ENCODE assay signal across 28 cellular contexts in genomic region chr17:32192379-32192778, GRCh38. TPM values are rescaled to one million over a fixed set of nuclear protein-coding genes. Genes with fewer than 3 reads are reported as not detected.
A peak's percentile ranks its signal among the peaks of the same experiment; 100 is the strongest.
DNase-seq lines count a peak whose midpoint lies in the region; ATAC-seq, FAIRE-seq and TF ChIP-seq lines count a peak whose summit lies in the region.
"Had no signal": no experiment of that assay in that cellular context is flagged by ENCODE, and none has a peak within 500 bp of the region (broad histone marks: within the 10 kb centered on the region; RNA-seq: fewer than 3 reads in every experiment).

No MANE protein-coding gene starts in this region.

- ATAC-seq in activated T-cell treated with anti-CD3 and anti-CD28 coated beads, Interleukin-2, amount 50 U/mL, for 72 hours (replicated peaks in 1 of 2): no peak
- ATAC-seq: activated CD8-positive, alpha-beta T cell treated with anti-CD3 and anti-CD28 coated beads for 36 hours; effector memory CD8-positive, alpha-beta T cell; GM23338 had no signal

- FAIRE-seq in GM12891 (lab: Jason Lieb, UNC): no peak

- H3K36me3 Mint-ChIP-seq in activated T-cell treated with anti-CD3 and anti-CD28 coated beads, Interleukin-2, amount 50 U/mL, for 72 hours (ENCODE audit: insufficient read depth in 2 of 2): peaks cover 2 to 10% of the 10 kb centered on the region in 2 donors

- peaks cover 23% of the 10 kb centered on the region for H3K36me3 ChIP-seq in osteoblast (ENCODE audit: insufficient read depth, low read length)
- H3K36me3 ChIP-seq: neural progenitor cell had no signal

- DNase-seq in ELR (ENCODE audit: low read depth) (peak; percentile 85), RPMI7951 (ENCODE audit: low read depth) (peak; percentile 17), dermis blood vessel endothelial cell (peak; percentile 19), osteoblast (ENCODE audit: insufficient read length, low spot score, missing footprints) (peak; percentile 59), GM12891 (ENCODE audit: insufficient read length, low spot score) (no peak), NCI-H187 (lab: John Stamatoyannopoulos, UW) (no peak)
- DNase-seq in activated CD4-positive, alpha-beta T cell treated with anti-CD3 and anti-CD28 coated beads, Interleukin-2, amount 50 U/mL, for 48 hours: no peak
- DNase-seq in activated T-cell treated with anti-CD3 and anti-CD28 coated beads, Interleukin-2, amount 50 U/mL, for 72 hours: no peak
- DNase-seq: activated CD4-positive, CD25-positive, alpha-beta regulatory T cell; activated CD8-positive, alpha-beta T cell treated with anti-CD3 and anti-CD28 coated beads for 36 hours; activated naive CD4-positive, alpha-beta T cell treated with anti-CD3 and anti-CD28 coated beads for 36 hours; activated T-cell treated with anti-CD3 and anti-CD28 coated beads, Interleukin-2, amount 50 U/mL, for 1 hour; anterior cingulate cortex; Caco-2; effector memory CD8-positive, alpha-beta T cell; esophagus squamous epithelium; hippocampal formation; islet precursor cell; NCI-H2029; NCI-H446 treated with DMSO at 0.1 percent for 48 hours; RPMI8226; stimulated activated CD4-positive, alpha-beta T cell treated with anti-CD3 and anti-CD28 coated beads, Interleukin-4, amount 100 ng/mL, for 4 hours; stomach; T1000; upper lobe of left lung had no signal

- no peaks in the 10 kb centered on the region for H4K20me1 ChIP-seq in osteoblast (ENCODE audit: insufficient read depth, low read length)

- H3K27me3 Mint-ChIP-seq in activated T-cell treated with anti-CD3 and anti-CD28 coated beads, Interleukin-2, amount 50 U/mL, for 72 hours (ENCODE audit: low read depth): no peaks in the 10 kb centered on the region
- H3K27me3 Mint-ChIP-seq: activated CD8-positive, alpha-beta T cell treated with anti-CD3 and anti-CD28 coated beads for 36 hours; effector memory CD8-positive, alpha-beta T cell had no signal

- TF ChIP-seq CTCF in osteoblast (IDR thresholded peaks at IDR 0.05; ENCODE audit: extremely low read depth, low read depth, low read length): no peak

- H3K4me3 ChIP-seq in osteoblast (ENCODE audit: insufficient read depth, low read length): no peak overlapping the region
- H3K4me3 ChIP-seq: esophagus squamous epithelium, GM23338, neural progenitor cell, stomach, upper lobe of left lung had no signal

- H3K4me1 ChIP-seq in osteoblast (ENCODE audit: insufficient read depth, low read length): peaks cover 18% of the 10 kb centered on the region
- H3K4me1 ChIP-seq: Caco-2, esophagus squamous epithelium, neural progenitor cell, stomach, upper lobe of left lung had no signal

- no peak overlapping the region for H3K27ac Mint-ChIP-seq in activated T-cell treated with anti-CD3 and anti-CD28 coated beads, Interleukin-2, amount 50 U/mL, for 72 hours
- H3K27ac Mint-ChIP-seq: activated CD8-positive, alpha-beta T cell treated with anti-CD3 and anti-CD28 coated beads for 36 hours; activated naive CD4-positive, alpha-beta T cell treated with anti-CD3 and anti-CD28 coated beads for 36 hours; effector memory CD8-positive, alpha-beta T cell; GM23338; neural progenitor cell had no signal

- no peak overlapping the region for H3K4me3 Mint-ChIP-seq in activated T-cell treated with anti-CD3 and anti-CD28 coated beads, Interleukin-2, amount 50 U/mL, for 72 hours
- H3K4me3 Mint-ChIP-seq: activated CD8-positive, alpha-beta T cell treated with anti-CD3 and anti-CD28 coated beads for 36 hours; activated naive CD4-positive, alpha-beta T cell treated with anti-CD3 and anti-CD28 coated beads for 36 hours; effector memory CD8-positive, alpha-beta T cell; GM23338; neural progenitor cell had no signal

- H3K4me1 Mint-ChIP-seq in activated T-cell treated with anti-CD3 and anti-CD28 coated beads, Interleukin-2, amount 50 U/mL, for 72 hours (ENCODE audit: low read depth): peaks cover 6% of the 10 kb centered on the region
- H3K4me1 Mint-ChIP-seq: GM23338, neural progenitor cell had no signal

- no peaks in the 10 kb centered on the region for H3K9me3 Mint-ChIP-seq in activated T-cell treated with anti-CD3 and anti-CD28 coated beads, Interleukin-2, amount 50 U/mL, for 72 hours
- H3K9me3 Mint-ChIP-seq: activated CD8-positive, alpha-beta T cell treated with anti-CD3 and anti-CD28 coated beads for 36 hours; activated naive CD4-positive, alpha-beta T cell treated with anti-CD3 and anti-CD28 coated beads for 36 hours; effector memory CD8-positive, alpha-beta T cell; GM23338; neural progenitor cell had no signal

- no peaks in the 10 kb centered on the region for H3K79me2 ChIP-seq in osteoblast (ENCODE audit: insufficient read depth, low read length)

- no peak overlapping the region for H2AFZ ChIP-seq in osteoblast (ENCODE audit: low read length)
- H2AFZ ChIP-seq: GM23338, neural progenitor cell had no signal

- H3K27ac ChIP-seq in osteoblast (ENCODE audit: low read depth, low read length): peak overlapping the region; percentile 84
- H3K27ac ChIP-seq: esophagus squamous epithelium, KMS-11, neural progenitor cell, stomach, upper lobe of left lung had no signal

- no peaks in the 10 kb centered on the region for H3K9me3 ChIP-seq in osteoblast (ENCODE audit: low read depth, low read length)
- H3K9me3 ChIP-seq: Caco-2, esophagus squamous epithelium, stomach, upper lobe of left lung had no signal

- TF ChIP-seq POLR2A in GM12891 (IDR thresholded peaks at IDR 0.05; ENCODE audit: low read depth, low read length): no peak

- no peak overlapping the region for H3K4me2 ChIP-seq in osteoblast (ENCODE audit: insufficient read depth, low read length)
- H3K4me2 ChIP-seq: GM23338, KMS-11, neural progenitor cell had no signal

- H3K27me3 ChIP-seq in osteoblast (ENCODE audit: insufficient read depth, low read length): no peaks in the 10 kb centered on the region
- H3K27me3 ChIP-seq: esophagus squamous epithelium, neural progenitor cell, stomach, upper lobe of left lung had no signal

TF ChIP-seq in GM12891, 5 proteins besides CTCF, POLR2A, EP300 and RAD21:
- TF ChIP-seq POLR2AphosphoS5 (IDR thresholded peaks at IDR 0.05; ENCODE audit: low read depth, low read length) (no peak), POU2F2 (IDR thresholded peaks at IDR 0.05; ENCODE audit: low read depth, low read length) (no peak), SPI1 (IDR thresholded peaks at IDR 0.05; ENCODE audit: low read depth, low read length) (no peak), TAF1 (IDR thresholded peaks at IDR 0.05; ENCODE audit: low read depth, low read length) (no peak), PAX5 (IDR thresholded peaks at IDR 0.05; ENCODE audit: insufficient read depth, low read length, severe bottlenecking) (no peak)

RNA-seq across cellular contexts. Expression of gene RHOT1, which starts 50.1 kb away (rescaled TPM):
- 34.5 and 43.4 TPM in 2 replicates for total RNA-seq in RPMI7951 (2014; rRNA removed; shearing (Covaris generic))
- total RNA-seq in dermis blood vessel endothelial cell (36.8 and 40.3 TPM in 2 replicates), osteoblast (46.0 and 47.0 TPM in 2 replicates)
- polyA plus RNA-seq in GM12891 (2012; ENCODE audit: low read depth, missing spikeins): 11.7 TPM
- total RNA-seq in activated T-cell treated with anti-CD3 and anti-CD28 coated beads, Interleukin-2, amount 50 U/mL, for 72 hours: 10 to 100 TPM; 24.2 to 29.9 TPM

Comparison
In these comparisons a context has a peak if more than half of its experiments do, and no peak if none do; other contexts are left out.
1. DNase-seq: peak in ELR (single experiment), RPMI7951 (single experiment), dermis blood vessel endothelial cell (single experiment) and osteoblast (single experiment); none in activated CD4-positive, alpha-beta T cell treated with anti-CD3 and anti-CD28 coated beads, Interleukin-2, amount 50 U/mL, for 48 hours (0 of 2), GM12891 (single experiment), activated T-cell treated with anti-CD3 and anti-CD28 coated beads, Interleukin-2, amount 50 U/mL, for 72 hours (0 of 2) and NCI-H187 (0 of 2).